In the genomic region with DNA sequence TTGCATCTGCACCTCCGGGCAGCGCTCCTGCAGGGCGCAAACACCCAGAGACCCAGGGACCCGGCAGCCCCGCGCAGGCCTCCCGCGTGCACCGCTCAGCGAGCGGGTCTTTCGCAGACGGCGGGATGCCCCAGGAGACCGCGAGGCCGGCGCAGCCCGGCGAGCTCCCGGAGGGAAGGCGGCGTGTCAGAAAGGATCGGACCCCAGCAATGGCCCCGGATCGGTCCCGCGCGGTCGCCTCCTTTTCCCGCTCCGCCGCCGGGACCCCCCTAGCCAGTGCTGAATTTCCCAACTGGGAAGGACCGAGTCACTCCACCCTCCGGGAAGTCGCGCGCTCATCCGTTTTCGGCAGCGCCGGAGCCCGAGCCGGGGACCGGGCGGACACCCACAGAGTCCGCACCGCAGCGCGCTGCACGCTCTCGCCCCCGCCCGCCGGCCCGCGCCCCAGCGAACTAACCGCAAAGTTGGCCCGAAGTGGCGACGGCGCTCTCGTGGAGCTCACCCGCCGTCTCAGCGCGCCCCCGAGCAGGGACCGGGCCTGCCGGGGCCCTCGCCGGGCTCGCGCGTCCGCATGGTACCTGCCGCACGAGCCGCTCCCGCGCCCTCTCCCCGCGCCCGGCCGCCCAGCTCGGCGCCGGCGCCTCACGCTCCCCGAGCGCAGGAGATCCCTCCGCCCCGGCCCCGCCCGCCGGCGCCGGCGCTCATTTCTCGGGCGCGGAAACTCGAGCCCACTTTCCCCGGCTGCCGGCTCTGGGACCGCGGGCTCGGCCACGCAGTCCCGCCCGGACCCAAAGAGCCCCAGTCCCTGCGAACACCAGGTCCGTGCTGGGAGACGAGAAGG, we compare ENCODE assay signal across 1 cellular context.
TF ChIP-seq lines count a peak whose summit lies in the region.

A gene with protein sequence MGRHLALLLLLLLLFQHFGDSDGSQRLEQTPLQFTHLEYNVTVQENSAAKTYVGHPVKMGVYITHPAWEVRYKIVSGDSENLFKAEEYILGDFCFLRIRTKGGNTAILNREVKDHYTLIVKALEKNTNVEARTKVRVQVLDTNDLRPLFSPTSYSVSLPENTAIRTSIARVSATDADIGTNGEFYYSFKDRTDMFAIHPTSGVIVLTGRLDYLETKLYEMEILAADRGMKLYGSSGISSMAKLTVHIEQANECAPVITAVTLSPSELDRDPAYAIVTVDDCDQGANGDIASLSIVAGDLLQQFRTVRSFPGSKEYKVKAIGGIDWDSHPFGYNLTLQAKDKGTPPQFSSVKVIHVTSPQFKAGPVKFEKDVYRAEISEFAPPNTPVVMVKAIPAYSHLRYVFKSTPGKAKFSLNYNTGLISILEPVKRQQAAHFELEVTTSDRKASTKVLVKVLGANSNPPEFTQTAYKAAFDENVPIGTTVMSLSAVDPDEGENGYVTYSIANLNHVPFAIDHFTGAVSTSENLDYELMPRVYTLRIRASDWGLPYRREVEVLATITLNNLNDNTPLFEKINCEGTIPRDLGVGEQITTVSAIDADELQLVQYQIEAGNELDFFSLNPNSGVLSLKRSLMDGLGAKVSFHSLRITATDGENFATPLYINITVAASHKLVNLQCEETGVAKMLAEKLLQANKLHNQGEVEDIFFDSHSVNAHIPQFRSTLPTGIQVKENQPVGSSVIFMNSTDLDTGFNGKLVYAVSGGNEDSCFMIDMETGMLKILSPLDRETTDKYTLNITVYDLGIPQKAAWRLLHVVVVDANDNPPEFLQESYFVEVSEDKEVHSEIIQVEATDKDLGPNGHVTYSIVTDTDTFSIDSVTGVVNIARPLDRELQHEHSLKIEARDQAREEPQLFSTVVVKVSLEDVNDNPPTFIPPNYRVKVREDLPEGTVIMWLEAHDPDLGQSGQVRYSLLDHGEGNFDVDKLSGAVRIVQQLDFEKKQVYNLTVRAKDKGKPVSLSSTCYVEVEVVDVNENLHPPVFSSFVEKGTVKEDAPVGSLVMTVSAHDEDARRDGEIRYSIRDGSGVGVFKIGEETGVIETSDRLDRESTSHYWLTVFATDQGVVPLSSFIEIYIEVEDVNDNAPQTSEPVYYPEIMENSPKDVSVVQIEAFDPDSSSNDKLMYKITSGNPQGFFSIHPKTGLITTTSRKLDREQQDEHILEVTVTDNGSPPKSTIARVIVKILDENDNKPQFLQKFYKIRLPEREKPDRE (N-terminal part only) (minus strand): TSS at position 650 of the 841 bp plus-strand sequence. CDS start 14,029 bp downstream, outside the sequence.

TF ChIP-seq in HepG2, 621 proteins besides CTCF, POLR2A, EP300 and RAD21 (continued from another document and continues in another):
- TF ChIP-seq, protein P1, sequence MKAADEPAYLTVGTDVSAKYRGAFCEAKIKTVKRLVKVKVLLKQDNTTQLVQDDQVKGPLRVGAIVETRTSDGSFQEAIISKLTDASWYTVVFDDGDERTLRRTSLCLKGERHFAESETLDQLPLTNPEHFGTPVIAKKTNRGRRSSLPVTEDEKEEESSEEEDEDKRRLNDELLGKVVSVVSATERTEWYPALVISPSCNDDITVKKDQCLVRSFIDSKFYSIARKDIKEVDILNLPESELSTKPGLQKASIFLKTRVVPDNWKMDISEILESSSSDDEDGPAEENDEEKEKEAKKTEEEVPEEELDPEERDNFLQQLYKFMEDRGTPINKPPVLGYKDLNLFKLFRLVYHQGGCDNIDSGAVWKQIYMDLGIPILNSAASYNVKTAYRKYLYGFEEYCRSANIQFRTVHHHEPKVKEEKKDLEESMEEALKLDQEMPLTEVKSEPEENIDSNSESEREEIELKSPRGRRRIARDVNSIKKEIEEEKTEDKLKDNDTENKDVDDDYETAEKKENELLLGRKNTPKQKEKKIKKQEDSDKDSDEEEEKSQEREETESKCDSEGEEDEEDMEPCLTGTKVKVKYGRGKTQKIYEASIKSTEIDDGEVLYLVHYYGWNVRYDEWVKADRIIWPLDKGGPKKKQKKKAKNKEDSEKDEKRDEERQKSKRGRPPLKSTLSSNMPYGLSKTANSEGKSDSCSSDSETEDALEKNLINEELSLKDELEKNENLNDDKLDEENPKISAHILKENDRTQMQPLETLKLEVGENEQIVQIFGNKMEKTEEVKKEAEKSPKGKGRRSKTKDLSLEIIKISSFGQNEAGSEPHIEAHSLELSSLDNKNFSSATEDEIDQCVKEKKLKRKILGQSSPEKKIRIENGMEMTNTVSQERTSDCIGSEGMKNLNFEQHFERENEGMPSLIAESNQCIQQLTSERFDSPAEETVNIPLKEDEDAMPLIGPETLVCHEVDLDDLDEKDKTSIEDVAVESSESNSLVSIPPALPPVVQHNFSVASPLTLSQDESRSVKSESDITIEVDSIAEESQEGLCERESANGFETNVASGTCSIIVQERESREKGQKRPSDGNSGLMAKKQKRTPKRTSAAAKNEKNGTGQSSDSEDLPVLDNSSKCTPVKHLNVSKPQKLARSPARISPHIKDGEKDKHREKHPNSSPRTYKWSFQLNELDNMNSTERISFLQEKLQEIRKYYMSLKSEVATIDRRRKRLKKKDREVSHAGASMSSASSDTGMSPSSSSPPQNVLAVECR (CRISPR knock-in tag; IDR thresholded peaks at IDR 0.05; ENCODE audit: borderline replicate concordance) = peak; percentile 46; the same call in 1 of the 2 replicates
- TF ChIP-seq, protein P2, sequence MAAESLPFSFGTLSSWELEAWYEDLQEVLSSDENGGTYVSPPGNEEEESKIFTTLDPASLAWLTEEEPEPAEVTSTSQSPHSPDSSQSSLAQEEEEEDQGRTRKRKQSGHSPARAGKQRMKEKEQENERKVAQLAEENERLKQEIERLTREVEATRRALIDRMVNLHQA (CRISPR knock-in tag; IDR thresholded peaks at IDR 0.05) = no peak
- TF ChIP-seq CBX5 (CRISPR knock-in tag; IDR thresholded peaks at IDR 0.05; ENCODE audit: borderline replicate concordance) (no peak), ZNF569 (CRISPR knock-in tag; IDR thresholded peaks at IDR 0.05; ENCODE audit: borderline replicate concordance) (no peak), DMAP1 (CRISPR knock-in tag; IDR thresholded peaks at IDR 0.05) (no peak; the same call in 1 of the 2 replicates), ZNF460 (CRISPR knock-in tag; IDR thresholded peaks at IDR 0.05; ENCODE audit: borderline replicate concordance) (no peak), REPIN1 (CRISPR knock-in tag; IDR thresholded peaks at IDR 0.05; ENCODE audit: borderline replicate concordance, low read depth) (no peak), KMT2B (CRISPR knock-in tag; IDR thresholded peaks at IDR 0.05) (no peak), KMT2A (CRISPR knock-in tag; IDR thresholded peaks at IDR 0.05) (peak; percentile 95), SIN3B (IDR thresholded peaks at IDR 0.05; ENCODE audit: low read length) (no peak), HDAC6 (IDR thresholded peaks at IDR 0.05; ENCODE audit: low read depth, low read length) (no peak), FOXJ3 (CRISPR knock-in tag; IDR thresholded peaks at IDR 0.05; ENCODE audit: borderline replicate concordance) (no peak), NFE2 (CRISPR knock-in tag; IDR thresholded peaks at IDR 0.05) (no peak), GFI1 (CRISPR knock-in tag; IDR thresholded peaks at IDR 0.05; ENCODE audit: borderline replicate concordance) (no peak), KDM3A (CRISPR knock-in tag; IDR thresholded peaks at IDR 0.05; ENCODE audit: low read depth) (peak; percentile 44; the same call in 1 of the 2 replicates), HOXA7 (CRISPR knock-in tag; IDR thresholded peaks at IDR 0.05) (no peak), ZNF879 (CRISPR knock-in tag; IDR thresholded peaks at IDR 0.05) (no peak)
- TF ChIP-seq, protein P3, sequence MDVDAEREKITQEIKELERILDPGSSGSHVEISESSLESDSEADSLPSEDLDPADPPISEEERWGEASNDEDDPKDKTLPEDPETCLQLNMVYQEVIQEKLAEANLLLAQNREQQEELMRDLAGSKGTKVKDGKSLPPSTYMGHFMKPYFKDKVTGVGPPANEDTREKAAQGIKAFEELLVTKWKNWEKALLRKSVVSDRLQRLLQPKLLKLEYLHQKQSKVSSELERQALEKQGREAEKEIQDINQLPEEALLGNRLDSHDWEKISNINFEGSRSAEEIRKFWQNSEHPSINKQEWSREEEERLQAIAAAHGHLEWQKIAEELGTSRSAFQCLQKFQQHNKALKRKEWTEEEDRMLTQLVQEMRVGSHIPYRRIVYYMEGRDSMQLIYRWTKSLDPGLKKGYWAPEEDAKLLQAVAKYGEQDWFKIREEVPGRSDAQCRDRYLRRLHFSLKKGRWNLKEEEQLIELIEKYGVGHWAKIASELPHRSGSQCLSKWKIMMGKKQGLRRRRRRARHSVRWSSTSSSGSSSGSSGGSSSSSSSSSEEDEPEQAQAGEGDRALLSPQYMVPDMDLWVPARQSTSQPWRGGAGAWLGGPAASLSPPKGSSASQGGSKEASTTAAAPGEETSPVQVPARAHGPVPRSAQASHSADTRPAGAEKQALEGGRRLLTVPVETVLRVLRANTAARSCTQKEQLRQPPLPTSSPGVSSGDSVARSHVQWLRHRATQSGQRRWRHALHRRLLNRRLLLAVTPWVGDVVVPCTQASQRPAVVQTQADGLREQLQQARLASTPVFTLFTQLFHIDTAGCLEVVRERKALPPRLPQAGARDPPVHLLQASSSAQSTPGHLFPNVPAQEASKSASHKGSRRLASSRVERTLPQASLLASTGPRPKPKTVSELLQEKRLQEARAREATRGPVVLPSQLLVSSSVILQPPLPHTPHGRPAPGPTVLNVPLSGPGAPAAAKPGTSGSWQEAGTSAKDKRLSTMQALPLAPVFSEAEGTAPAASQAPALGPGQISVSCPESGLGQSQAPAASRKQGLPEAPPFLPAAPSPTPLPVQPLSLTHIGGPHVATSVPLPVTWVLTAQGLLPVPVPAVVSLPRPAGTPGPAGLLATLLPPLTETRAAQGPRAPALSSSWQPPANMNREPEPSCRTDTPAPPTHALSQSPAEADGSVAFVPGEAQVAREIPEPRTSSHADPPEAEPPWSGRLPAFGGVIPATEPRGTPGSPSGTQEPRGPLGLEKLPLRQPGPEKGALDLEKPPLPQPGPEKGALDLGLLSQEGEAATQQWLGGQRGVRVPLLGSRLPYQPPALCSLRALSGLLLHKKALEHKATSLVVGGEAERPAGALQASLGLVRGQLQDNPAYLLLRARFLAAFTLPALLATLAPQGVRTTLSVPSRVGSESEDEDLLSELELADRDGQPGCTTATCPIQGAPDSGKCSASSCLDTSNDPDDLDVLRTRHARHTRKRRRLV (CRISPR knock-in tag; IDR thresholded peaks at IDR 0.05) = no peak
- TF ChIP-seq, protein P4, sequence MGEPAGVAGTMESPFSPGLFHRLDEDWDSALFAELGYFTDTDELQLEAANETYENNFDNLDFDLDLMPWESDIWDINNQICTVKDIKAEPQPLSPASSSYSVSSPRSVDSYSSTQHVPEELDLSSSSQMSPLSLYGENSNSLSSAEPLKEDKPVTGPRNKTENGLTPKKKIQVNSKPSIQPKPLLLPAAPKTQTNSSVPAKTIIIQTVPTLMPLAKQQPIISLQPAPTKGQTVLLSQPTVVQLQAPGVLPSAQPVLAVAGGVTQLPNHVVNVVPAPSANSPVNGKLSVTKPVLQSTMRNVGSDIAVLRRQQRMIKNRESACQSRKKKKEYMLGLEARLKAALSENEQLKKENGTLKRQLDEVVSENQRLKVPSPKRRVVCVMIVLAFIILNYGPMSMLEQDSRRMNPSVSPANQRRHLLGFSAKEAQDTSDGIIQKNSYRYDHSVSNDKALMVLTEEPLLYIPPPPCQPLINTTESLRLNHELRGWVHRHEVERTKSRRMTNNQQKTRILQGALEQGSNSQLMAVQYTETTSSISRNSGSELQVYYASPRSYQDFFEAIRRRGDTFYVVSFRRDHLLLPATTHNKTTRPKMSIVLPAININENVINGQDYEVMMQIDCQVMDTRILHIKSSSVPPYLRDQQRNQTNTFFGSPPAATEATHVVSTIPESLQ (CRISPR knock-in tag; conservative IDR thresholded peaks at IDR 0.05) = no peak
- TF ChIP-seq, protein P5, sequence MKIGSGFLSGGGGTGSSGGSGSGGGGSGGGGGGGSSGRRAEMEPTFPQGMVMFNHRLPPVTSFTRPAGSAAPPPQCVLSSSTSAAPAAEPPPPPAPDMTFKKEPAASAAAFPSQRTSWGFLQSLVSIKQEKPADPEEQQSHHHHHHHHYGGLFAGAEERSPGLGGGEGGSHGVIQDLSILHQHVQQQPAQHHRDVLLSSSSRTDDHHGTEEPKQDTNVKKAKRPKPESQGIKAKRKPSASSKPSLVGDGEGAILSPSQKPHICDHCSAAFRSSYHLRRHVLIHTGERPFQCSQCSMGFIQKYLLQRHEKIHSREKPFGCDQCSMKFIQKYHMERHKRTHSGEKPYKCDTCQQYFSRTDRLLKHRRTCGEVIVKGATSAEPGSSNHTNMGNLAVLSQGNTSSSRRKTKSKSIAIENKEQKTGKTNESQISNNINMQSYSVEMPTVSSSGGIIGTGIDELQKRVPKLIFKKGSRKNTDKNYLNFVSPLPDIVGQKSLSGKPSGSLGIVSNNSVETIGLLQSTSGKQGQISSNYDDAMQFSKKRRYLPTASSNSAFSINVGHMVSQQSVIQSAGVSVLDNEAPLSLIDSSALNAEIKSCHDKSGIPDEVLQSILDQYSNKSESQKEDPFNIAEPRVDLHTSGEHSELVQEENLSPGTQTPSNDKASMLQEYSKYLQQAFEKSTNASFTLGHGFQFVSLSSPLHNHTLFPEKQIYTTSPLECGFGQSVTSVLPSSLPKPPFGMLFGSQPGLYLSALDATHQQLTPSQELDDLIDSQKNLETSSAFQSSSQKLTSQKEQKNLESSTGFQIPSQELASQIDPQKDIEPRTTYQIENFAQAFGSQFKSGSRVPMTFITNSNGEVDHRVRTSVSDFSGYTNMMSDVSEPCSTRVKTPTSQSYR (CRISPR knock-in tag; IDR thresholded peaks at IDR 0.05; ENCODE audit: borderline replicate concordance) = no peak
- TF ChIP-seq, protein P6, sequence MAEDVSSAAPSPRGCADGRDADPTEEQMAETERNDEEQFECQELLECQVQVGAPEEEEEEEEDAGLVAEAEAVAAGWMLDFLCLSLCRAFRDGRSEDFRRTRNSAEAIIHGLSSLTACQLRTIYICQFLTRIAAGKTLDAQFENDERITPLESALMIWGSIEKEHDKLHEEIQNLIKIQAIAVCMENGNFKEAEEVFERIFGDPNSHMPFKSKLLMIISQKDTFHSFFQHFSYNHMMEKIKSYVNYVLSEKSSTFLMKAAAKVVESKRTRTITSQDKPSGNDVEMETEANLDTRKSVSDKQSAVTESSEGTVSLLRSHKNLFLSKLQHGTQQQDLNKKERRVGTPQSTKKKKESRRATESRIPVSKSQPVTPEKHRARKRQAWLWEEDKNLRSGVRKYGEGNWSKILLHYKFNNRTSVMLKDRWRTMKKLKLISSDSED (CRISPR knock-in tag; IDR thresholded peaks at IDR 0.05) = no peak
- TF ChIP-seq, protein P7, sequence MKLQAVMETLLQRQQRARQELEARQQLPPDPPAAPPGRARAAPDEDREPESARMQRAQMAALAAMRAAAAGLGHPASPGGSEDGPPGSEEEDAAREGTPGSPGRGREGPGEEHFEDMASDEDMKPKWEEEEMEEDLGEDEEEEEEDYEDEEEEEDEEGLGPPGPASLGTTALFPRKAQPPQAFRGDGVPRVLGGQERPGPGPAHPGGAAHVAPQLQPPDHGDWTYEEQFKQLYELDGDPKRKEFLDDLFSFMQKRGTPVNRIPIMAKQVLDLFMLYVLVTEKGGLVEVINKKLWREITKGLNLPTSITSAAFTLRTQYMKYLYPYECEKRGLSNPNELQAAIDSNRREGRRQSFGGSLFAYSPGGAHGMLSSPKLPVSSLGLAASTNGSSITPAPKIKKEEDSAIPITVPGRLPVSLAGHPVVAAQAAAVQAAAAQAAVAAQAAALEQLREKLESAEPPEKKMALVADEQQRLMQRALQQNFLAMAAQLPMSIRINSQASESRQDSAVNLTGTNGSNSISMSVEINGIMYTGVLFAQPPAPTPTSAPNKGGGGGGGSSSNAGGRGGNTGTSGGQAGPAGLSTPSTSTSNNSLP (IDR thresholded peaks at IDR 0.05; ENCODE audit: low read depth, low read length) = no peak
